ENCODE assay signal across 26 cellular contexts in the genomic region with DNA sequence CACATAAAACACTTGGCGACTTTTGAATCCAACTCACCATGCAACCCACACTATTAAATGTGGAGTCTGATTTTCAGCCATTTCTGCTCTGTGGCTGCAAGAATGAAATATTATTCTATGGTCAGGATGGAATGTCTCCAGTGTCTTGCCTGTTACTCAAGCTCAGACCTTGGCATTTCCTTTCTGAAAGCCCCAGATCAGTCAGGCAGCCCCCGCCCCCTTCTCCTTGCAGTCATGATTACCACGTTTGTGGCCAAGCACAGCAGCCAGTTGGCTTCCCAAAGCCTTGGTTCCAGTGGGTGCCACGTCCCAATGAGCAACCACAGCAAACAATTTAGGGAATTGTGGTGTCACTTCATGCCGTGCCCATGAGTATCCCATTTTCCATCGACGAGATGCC. TPM values are rescaled to one million over a fixed set of nuclear protein-coding genes. Genes with fewer than 3 reads are reported as not detected.
DNase-seq lines count a peak whose midpoint lies in the region; ATAC-seq and TF ChIP-seq lines count a peak whose summit lies in the region.
"Had no signal": no experiment of that assay in that cellular context is flagged by ENCODE, and none has a peak within 500 bp of the region (broad histone marks: within the 10 kb centered on the region; RNA-seq: fewer than 3 reads in every experiment).

No MANE protein-coding gene starts in this region.

- no peaks in the 10 kb centered on the region for H4K20me1 ChIP-seq in MM.1S (ENCODE audit: insufficient read depth, low read length)

- H3K9me2 ChIP-seq in MM.1S (replicated peaks; ENCODE audit: insufficient read depth, low read length): no peaks in the 10 kb centered on the region

- DNase-seq in AG20443 (ENCODE audit: low spot score) (peak; percentile 58), MM.1S (peak; percentile 44), coronary artery (ENCODE audit: low spot score) (peak; percentile 62), non-pigmented ciliary epithelial cell (ENCODE audit: low read depth) (peak; percentile 22), posterior vena cava (ENCODE audit: low spot score) (no peak)
- no peak for DNase-seq in naive thymus-derived CD4-positive, alpha-beta T cell
- DNase-seq: activated CD4-positive, alpha-beta memory T cell treated with anti-CD3 and anti-CD28 coated beads, Interleukin-2, amount 10 ng/mL, durations not matched to agents 7 days and 5 days; activated T-cell treated with anti-CD3 and anti-CD28 coated beads, Interleukin-2, amount 50 U/mL, for 48 hours; dermis blood vessel endothelial cell; H7; mucosa of descending colon; NCI-H187; NK-92 treated with Interleukin-12 subunit alpha and Interleukin-12 subunit beta, amount 100 ng/mL, for 24 hours; retina; stimulated activated CD4-positive, alpha-beta T cell treated with anti-CD3 and anti-CD28 coated beads, Interleukin-15, amount 100 ng/mL, for 24 hours; stimulated activated naive B cell treated with anti-CD40 and anti-IgM and Interleukin-4, amounts not matched to agents 10 μg/mL and 1 μg/mL and 100 μg/mL, for 72 hours had no signal

- H3K4me3 Mint-ChIP-seq in naive thymus-derived CD4-positive, alpha-beta T cell: no peak overlapping the region
- H3K4me3 Mint-ChIP-seq: activated CD4-positive, alpha-beta memory T cell treated with anti-CD3 and anti-CD28 coated beads, Interleukin-2, amount 10 ng/mL, durations not matched to agents 7 days and 5 days; stimulated activated naive B cell treated with anti-CD40 and anti-IgM and Interleukin-4, amounts not matched to agents 10 μg/mL and 1 μg/mL and 100 μg/mL, for 72 hours; WTC11 had no signal

- peaks cover 14% of the 10 kb centered on the region for H3K27me3 ChIP-seq in MM.1S (replicated peaks; ENCODE audit: insufficient read depth, low read length)
- no peaks in the 10 kb centered on the region for H3K27me3 ChIP-seq in naive thymus-derived CD4-positive, alpha-beta T cell (ENCODE audit: control insufficient read depth in 2 of 2, insufficient read depth in 2 of 2, low read length in 2 of 2)
- H3K27me3 ChIP-seq: Peyer's patch had no signal

- no peak overlapping the region for H2AFZ ChIP-seq in MM.1S (ENCODE audit: low read length)

- H3K4me1 Mint-ChIP-seq in naive thymus-derived CD4-positive, alpha-beta T cell: no peaks in the 10 kb centered on the region
- H3K4me1 Mint-ChIP-seq: stimulated activated naive B cell treated with anti-CD40 and anti-IgM and Interleukin-4, amounts not matched to agents 10 μg/mL and 1 μg/mL and 100 μg/mL, for 72 hours had no signal

- no peaks in the 10 kb centered on the region for H3K36me3 ChIP-seq in MM.1S (replicated peaks; ENCODE audit: insufficient read depth, low read length)
- no peaks in the 10 kb centered on the region for H3K36me3 ChIP-seq in naive thymus-derived CD4-positive, alpha-beta T cell (ENCODE audit: control insufficient read depth in 2 of 3, insufficient read depth in 3 of 3, low read length in 3 of 3)
- H3K36me3 ChIP-seq: Peyer's patch, tibial artery had no signal

- H3K9ac ChIP-seq in MM.1S (ENCODE audit: low read length): no peak overlapping the region

- TF ChIP-seq CTCF in MM.1S (IDR thresholded peaks at IDR 0.05; ENCODE audit: low read length) (no peak), coronary artery (IDR thresholded peaks at IDR 0.05) (no peak)

- no peaks in the 10 kb centered on the region for H3K36me3 Mint-ChIP-seq in naive thymus-derived CD4-positive, alpha-beta T cell
- H3K36me3 Mint-ChIP-seq: activated naive CD4-positive, alpha-beta T cell treated with anti-CD3 and anti-CD28 coated beads, Interleukin-2, amount 50 U/mL, for 72 hours; stimulated activated naive B cell treated with anti-CD40 and anti-IgM and Interleukin-4, amounts not matched to agents 10 μg/mL and 1 μg/mL and 100 μg/mL, for 72 hours; WTC11 had no signal

- no peak overlapping the region for H3K4me2 ChIP-seq in MM.1S (ENCODE audit: low read depth, low read length)

- POLR2A ChIA-PET in naive thymus-derived CD4-positive, alpha-beta T cell (lab: Charles Lee): no interaction called here

- CTCF ChIA-PET in naive thymus-derived CD4-positive, alpha-beta T cell (lab: Charles Lee): no interaction called here

- H3F3A ChIP-seq in MM.1S (ENCODE audit: insufficient read depth, low read length): no peaks in the 10 kb centered on the region

- H3K27me3 Mint-ChIP-seq in naive thymus-derived CD4-positive, alpha-beta T cell: peaks cover 3 to 45% (median 37%) of the 10 kb centered on the region in 5 donors

- no peak overlapping the region for H3K27ac ChIP-seq in MM.1S (ENCODE audit: low read length)
- H3K27ac ChIP-seq in coronary artery: no peak overlapping the region
- H3K27ac ChIP-seq in naive thymus-derived CD4-positive, alpha-beta T cell (ENCODE audit: low read depth, low read length): no peak overlapping the region
- H3K27ac ChIP-seq: Peyer's patch, SK-N-MC, tibial artery had no signal

- no peaks in the 10 kb centered on the region for H3K9me3 Mint-ChIP-seq in naive thymus-derived CD4-positive, alpha-beta T cell
- H3K9me3 Mint-ChIP-seq: activated CD4-positive, alpha-beta memory T cell treated with anti-CD3 and anti-CD28 coated beads, Interleukin-2, amount 10 ng/mL, durations not matched to agents 7 days and 5 days; activated naive CD4-positive, alpha-beta T cell treated with anti-CD3 and anti-CD28 coated beads, Interleukin-2, amount 50 U/mL, for 72 hours; WTC11 had no signal

- no peak overlapping the region for H3K27ac Mint-ChIP-seq in naive thymus-derived CD4-positive, alpha-beta T cell
- H3K27ac Mint-ChIP-seq: activated CD4-positive, alpha-beta memory T cell treated with anti-CD3 and anti-CD28 coated beads, Interleukin-2, amount 10 ng/mL, durations not matched to agents 7 days and 5 days; activated naive CD4-positive, alpha-beta T cell treated with anti-CD3 and anti-CD28 coated beads, Interleukin-2, amount 50 U/mL, for 72 hours; stimulated activated naive B cell treated with anti-CD40 and anti-IgM and Interleukin-4, amounts not matched to agents 10 μg/mL and 1 μg/mL and 100 μg/mL, for 72 hours; WTC11 had no signal

- intact Hi-C loops in posterior vena cava (cut with DNase I): no loop called here
- intact Hi-C loops in naive thymus-derived CD4-positive, alpha-beta T cell (cut with micrococcal nuclease): no loop called here

- no peaks in the 10 kb centered on the region for H3K9me3 ChIP-seq in MM.1S (replicated peaks; ENCODE audit: insufficient read depth, low read length)
- no peaks in the 10 kb centered on the region for H3K9me3 ChIP-seq in naive thymus-derived CD4-positive, alpha-beta T cell (ENCODE audit: control insufficient read depth in 2 of 3, low read length in 3 of 3)
- H3K9me3 ChIP-seq: mucosa of descending colon, Peyer's patch, tibial artery had no signal

- peaks cover 6% of the 10 kb centered on the region; the same call in 1 of the 2 replicates for H3K4me1 ChIP-seq in MM.1S (ENCODE audit: low read length)
- H3K4me1 ChIP-seq in naive thymus-derived CD4-positive, alpha-beta T cell (ENCODE audit: control insufficient read depth in 2 of 2, insufficient read depth in 2 of 2, low read length in 2 of 2): no peaks in the 10 kb centered on the region
- H3K4me1 ChIP-seq: Peyer's patch, tibial artery had no signal

- no peak for ATAC-seq in HG02981 (IDR thresholded peaks at IDR 0.05; ENCODE audit: unreplicated experiment)
- ATAC-seq in GM18909 (IDR thresholded peaks at IDR 0.05; ENCODE audit: poor library complexity, unreplicated experiment): no peak
- no peak for ATAC-seq in naive thymus-derived CD4-positive, alpha-beta T cell
- ATAC-seq: mucosa of descending colon; stimulated activated naive B cell treated with anti-CD40 and anti-IgM and Interleukin-4, amounts not matched to agents 10 μg/mL and 1 μg/mL and 100 μg/mL, for 72 hours; WTC11 had no signal

- H3K4me3 ChIP-seq in MM.1S (ENCODE audit: low read length): no peak overlapping the region
- H3K4me3 ChIP-seq in coronary artery: no peak overlapping the region
- H3K4me3 ChIP-seq in naive thymus-derived CD4-positive, alpha-beta T cell (ENCODE audit: low read length): no peak overlapping the region
- H3K4me3 ChIP-seq: mucosa of descending colon, Peyer's patch, SK-N-MC, tibial artery had no signal

- H3K79me2 ChIP-seq in MM.1S (ENCODE audit: low read length): no peaks in the 10 kb centered on the region

RNA-seq across cellular contexts. Expression of gene OBP2A, which starts 9.8 kb away (rescaled TPM):
- not detected for total RNA-seq in posterior vena cava
- total RNA-seq in naive thymus-derived CD4-positive, alpha-beta T cell: not detected
- not detected for polyA plus RNA-seq in naive thymus-derived CD4-positive, alpha-beta T cell
- total RNA-seq: activated CD4-positive, alpha-beta memory T cell treated with anti-CD3 and anti-CD28 coated beads, Interleukin-2, amount 10 ng/mL, durations not matched to agents 7 days and 5 days; activated naive CD4-positive, alpha-beta T cell treated with anti-CD3 and anti-CD28 coated beads, Interleukin-2, amount 50 U/mL, for 72 hours; dermis blood vessel endothelial cell; H7; MCF 10A; mucosa of descending colon; NCI-H460; Peyer's patch; T-helper 2 cell treated with Interferon-gamma antibody and Interleukin-4, amounts not matched to agents 100 ng/mL and 5 ng/mL, for 36 hours; WTC11 had no signal

RNA-seq across cellular contexts. Expression of gene LCN1, which starts 14.9 kb away (rescaled TPM):
- 1 to 10 TPM in 1 of 2 donors, not detected in 1; 2.4 TPM for total RNA-seq in posterior vena cava
- total RNA-seq in naive thymus-derived CD4-positive, alpha-beta T cell: not detected
- not detected for polyA plus RNA-seq in naive thymus-derived CD4-positive, alpha-beta T cell
- total RNA-seq: activated CD4-positive, alpha-beta memory T cell treated with anti-CD3 and anti-CD28 coated beads, Interleukin-2, amount 10 ng/mL, durations not matched to agents 7 days and 5 days; activated naive CD4-positive, alpha-beta T cell treated with anti-CD3 and anti-CD28 coated beads, Interleukin-2, amount 50 U/mL, for 72 hours; dermis blood vessel endothelial cell; H7; MCF 10A; mucosa of descending colon; Peyer's patch; T-helper 2 cell treated with Interferon-gamma antibody and Interleukin-4, amounts not matched to agents 100 ng/mL and 5 ng/mL, for 36 hours; WTC11 had no signal

RNA-seq across cellular contexts. Expression of gene PAEP, which starts 25.4 kb away (rescaled TPM):
- total RNA-seq in posterior vena cava: not detected
- total RNA-seq in naive thymus-derived CD4-positive, alpha-beta T cell: not detected
- polyA plus RNA-seq in naive thymus-derived CD4-positive, alpha-beta T cell: not detected
- total RNA-seq: activated CD4-positive, alpha-beta memory T cell treated with anti-CD3 and anti-CD28 coated beads, Interleukin-2, amount 10 ng/mL, durations not matched to agents 7 days and 5 days; activated naive CD4-positive, alpha-beta T cell treated with anti-CD3 and anti-CD28 coated beads, Interleukin-2, amount 50 U/mL, for 72 hours; dermis blood vessel endothelial cell; H7; MCF 10A; mucosa of descending colon; Peyer's patch; T-helper 2 cell treated with Interferon-gamma antibody and Interleukin-4, amounts not matched to agents 100 ng/mL and 5 ng/mL, for 36 hours; WTC11 had no signal

RNA-seq across cellular contexts. Expression of gene MRPS2, which starts 35.7 kb away (rescaled TPM):
- total RNA-seq in posterior vena cava: 10 to 100 TPM; 15.9 to 16.3 TPM
- 10 to 100 TPM; 19.4 to 32.3 (median 28.3) TPM for total RNA-seq in naive thymus-derived CD4-positive, alpha-beta T cell
- polyA plus RNA-seq in naive thymus-derived CD4-positive, alpha-beta T cell: 10 to 100 TPM; 48.9 to 66.1 TPM

RNA-seq across cellular contexts. Expression of gene PPP1R26, which starts 56.6 kb away (rescaled TPM):
- 1 to 10 TPM; 8.0 to 8.9 TPM for total RNA-seq in posterior vena cava
- 1 to 10 TPM in 1 of 5 experiments, under 1 TPM in 3, not detected in 1; 0.19 to 5.6 (median 0.43) TPM for total RNA-seq in naive thymus-derived CD4-positive, alpha-beta T cell
- polyA plus RNA-seq in naive thymus-derived CD4-positive, alpha-beta T cell: under 1 TPM in 1 of 2 donors, not detected in 1; 0.05 TPM

Comparison
In these comparisons a context has a peak if more than half of its experiments do, and no peak if none do; other contexts are left out.
1. DNase-seq: peak in AG20443 (single experiment), MM.1S (single experiment), coronary artery (single experiment) and non-pigmented ciliary epithelial cell (single experiment); none in posterior vena cava (single experiment) and naive thymus-derived CD4-positive, alpha-beta T cell (0 of 9).